In genomic region chr18:37339701-37340215, GRCh38 we compare ENCODE assay signal across 29 cellular contexts.
"Had no signal": no experiment of that assay in that cellular context is flagged by ENCODE, and none has a peak within 500 bp of the region (broad histone marks: within the 10 kb centered on the region; RNA-seq: fewer than 3 reads in every experiment).

No MANE protein-coding gene starts in this region.

- H3K4me1 Mint-ChIP-seq: natural killer cell; stimulated activated naive B cell treated with anti-CD40 and anti-IgM and Interleukin-4, amounts not matched to agents 10 μg/mL and 1 μg/mL and 100 μg/mL, for 72 hours had no signal

- H3K9ac ChIP-seq: neural progenitor cell, parathyroid adenoma had no signal

- H3K27ac Mint-ChIP-seq: naive thymus-derived CD4-positive, alpha-beta T cell; natural killer cell; nephron; neural progenitor cell; progenitor cell of endocrine pancreas; stimulated activated effector memory CD8-positive, alpha-beta T cell treated with anti-CD3 and anti-CD28 coated beads, Interleukin-12 subunit alpha, Interleukin-12 subunit beta, amount 100 ng/mL, for 72 hours; stimulated activated naive B cell treated with anti-CD40 and anti-IgM and Interleukin-4, amounts not matched to agents 10 μg/mL and 1 μg/mL and 100 μg/mL, for 72 hours; stimulated activated naive CD8-positive, alpha-beta T cell treated with anti-CD3 and anti-CD28 coated beads, Interleukin-15, Interleukin-2, amounts not matched to agents 100 ng/mL and 50 ng/mL, for 24 hours had no signal

- H3K9me3 ChIP-seq: neutrophil, ovary, psoas muscle, right lobe of liver, sigmoid colon, stomach, thoracic aorta, thyroid gland, tibial nerve, upper lobe of left lung, vagina had no signal

- H3K36me3 ChIP-seq: neural progenitor cell, neutrophil, ovary, right lobe of liver, sigmoid colon, stomach, thoracic aorta, thyroid gland, tibial nerve, upper lobe of left lung, vagina had no signal

- H3K4me3 ChIP-seq: neural progenitor cell, ovary, psoas muscle, right lobe of liver, sigmoid colon, stomach, thoracic aorta, thyroid gland, tibial nerve, upper lobe of left lung, vagina had no signal

- DNase-seq: naive thymus-derived CD4-positive, alpha-beta T cell; natural killer cell; nucleus accumbens; ovary; psoas muscle; right cardiac atrium; right lobe of liver; sigmoid colon; small intestine; stimulated activated CD4-positive, alpha-beta T cell treated with anti-CD3 and anti-CD28 coated beads, Interleukin-15, amount 100 ng/mL, for 24 hours; stimulated activated CD4-positive, alpha-beta T cell treated with anti-CD3 and anti-CD28 coated beads, Interleukin-2, amount 100 ng/mL, for 24 hours; stimulated activated CD4-positive, alpha-beta T cell treated with anti-CD3 and anti-CD28 coated beads, Interleukin-2, amount 100 ng/mL, for 48 hours; stimulated activated CD4-positive, alpha-beta T cell treated with anti-CD3 and anti-CD28 coated beads, Interleukin-4, amount 100 ng/mL, for 24 hours; stimulated activated naive B cell treated with anti-CD40 and anti-IgM and Interleukin-4, amounts not matched to agents 10 μg/mL and 1 μg/mL and 100 μg/mL, for 72 hours; stimulated activated naive CD4-positive, alpha-beta T cell treated with Interleukin-2 at 50 U/mL for 16 hours; stomach; thyroid gland; trophoblast cell; upper lobe of left lung had no signal

- H3K27ac ChIP-seq: neural progenitor cell, neutrophil, ovary, parathyroid adenoma, psoas muscle, right lobe of liver, sigmoid colon, stomach, thoracic aorta, thyroid gland, tibial nerve, upper lobe of left lung, vagina had no signal

- H3K36me3 Mint-ChIP-seq: naive thymus-derived CD4-positive, alpha-beta T cell; natural killer cell; neural progenitor cell; stimulated activated naive B cell treated with anti-CD40 and anti-IgM and Interleukin-4, amounts not matched to agents 10 μg/mL and 1 μg/mL and 100 μg/mL, for 72 hours had no signal

- H3K4me2 ChIP-seq: neural progenitor cell had no signal

- H2AFZ ChIP-seq: neural progenitor cell, parathyroid adenoma had no signal

- H3K9me3 Mint-ChIP-seq: natural killer cell; nephron; neural progenitor cell; stimulated activated effector memory CD8-positive, alpha-beta T cell treated with anti-CD3 and anti-CD28 coated beads, Interleukin-12 subunit alpha, Interleukin-12 subunit beta, amount 100 ng/mL, for 72 hours; stimulated activated naive B cell treated with anti-CD40 and anti-IgM and Interleukin-4, amounts not matched to agents 10 μg/mL and 1 μg/mL and 100 μg/mL, for 72 hours; stimulated activated naive CD8-positive, alpha-beta T cell treated with anti-CD3 and anti-CD28 coated beads, Interleukin-15, Interleukin-2, amounts not matched to agents 100 ng/mL and 50 ng/mL, for 24 hours had no signal

- ATAC-seq: naive thymus-derived CD4-positive, alpha-beta T cell; natural killer cell; psoas muscle; right cardiac atrium; right lobe of liver; stimulated activated effector memory CD8-positive, alpha-beta T cell treated with anti-CD3 and anti-CD28 coated beads, Interleukin-12 subunit alpha, Interleukin-12 subunit beta, amount 100 ng/mL, for 72 hours; stimulated activated naive B cell treated with anti-CD40 and anti-IgM and Interleukin-4, amounts not matched to agents 10 μg/mL and 1 μg/mL and 100 μg/mL, for 72 hours had no signal

- H3K27me3 ChIP-seq: neural progenitor cell, ovary, right lobe of liver, thyroid gland, tibial nerve, upper lobe of left lung, vagina had no signal

- H3K4me1 ChIP-seq: parathyroid adenoma, psoas muscle, right lobe of liver, sigmoid colon, stomach, thyroid gland, upper lobe of left lung had no signal

- H3K4me3 Mint-ChIP-seq: naive thymus-derived CD4-positive, alpha-beta T cell; natural killer cell; nephron; neural progenitor cell; stimulated activated effector memory CD8-positive, alpha-beta T cell treated with anti-CD3 and anti-CD28 coated beads, Interleukin-12 subunit alpha, Interleukin-12 subunit beta, amount 100 ng/mL, for 72 hours; stimulated activated naive B cell treated with anti-CD40 and anti-IgM and Interleukin-4, amounts not matched to agents 10 μg/mL and 1 μg/mL and 100 μg/mL, for 72 hours; stimulated activated naive CD8-positive, alpha-beta T cell treated with anti-CD3 and anti-CD28 coated beads, Interleukin-15, Interleukin-2, amounts not matched to agents 100 ng/mL and 50 ng/mL, for 24 hours had no signal
